26 cellular contexts compared by ENCODE assay signal in the genomic region with DNA sequence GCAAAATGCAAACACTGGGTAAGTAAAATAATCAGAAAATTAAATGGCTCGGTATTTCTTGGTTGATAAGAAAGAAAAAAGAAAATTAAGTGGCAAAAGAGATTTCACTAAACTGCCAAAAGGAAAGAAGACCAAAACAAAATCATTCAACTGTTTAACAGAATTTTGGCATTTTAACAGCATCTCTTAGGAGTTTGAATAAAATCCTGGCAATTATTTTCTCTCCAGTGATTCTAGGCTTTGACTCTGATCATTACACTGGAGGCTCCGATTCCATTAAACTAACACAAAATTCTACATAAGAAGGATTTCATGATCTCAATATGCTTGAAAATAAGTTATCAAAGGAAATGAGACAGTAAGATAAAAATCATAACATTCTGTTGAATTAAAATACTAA.
"Had no signal": no experiment of that assay in that cellular context is flagged by ENCODE, and none has a peak within 500 bp of the region (broad histone marks: within the 10 kb centered on the region; RNA-seq: fewer than 3 reads in every experiment).

No MANE protein-coding gene starts in this region.

- DNase-seq: heart left ventricle; hypothalamus; immature natural killer cell; kidney; left colon; left lung; naive B cell; natural killer cell; nephron progenitor cell; occipital lobe; right lobe of liver; stimulated activated CD4-positive, alpha-beta T cell treated with anti-CD3 and anti-CD28 coated beads, Interleukin-4, amount 100 ng/mL, for 24 hours; stimulated activated naive CD4-positive, alpha-beta T cell had no signal

- H3K4me3 ChIP-seq: heart left ventricle, left lung, lung, neural progenitor cell, right atrium auricular region, right lobe of liver, suprapubic skin, thoracic aorta, tibial nerve, vagina had no signal

- ATAC-seq: heart left ventricle; left colon; left lung; natural killer cell; right lobe of liver; stimulated activated effector memory CD8-positive, alpha-beta T cell treated with anti-CD3 and anti-CD28 coated beads, Interleukin-12 subunit alpha, Interleukin-12 subunit beta, amount 100 ng/mL, for 72 hours had no signal

- H3K4me1 ChIP-seq: left lung, neural progenitor cell, right atrium auricular region, right lobe of liver, suprapubic skin, tibial nerve, vagina had no signal

- H3K27me3 ChIP-seq: heart left ventricle, left lung, neural progenitor cell, neutrophil, right atrium auricular region, right lobe of liver, suprapubic skin, tibial nerve, vagina had no signal

- H3K4me1 Mint-ChIP-seq: memory B cell; naive B cell; nephron progenitor cell; neural progenitor cell; stimulated activated effector memory CD8-positive, alpha-beta T cell treated with anti-CD3 and anti-CD28 coated beads, Interleukin-12 subunit alpha, Interleukin-12 subunit beta, amount 100 ng/mL, for 72 hours had no signal

- H3K36me3 Mint-ChIP-seq: natural killer cell; stimulated activated effector memory CD8-positive, alpha-beta T cell treated with anti-CD3 and anti-CD28 coated beads, Interleukin-12 subunit alpha, Interleukin-12 subunit beta, amount 100 ng/mL, for 72 hours had no signal

- H3K4me3 Mint-ChIP-seq: immature natural killer cell; memory B cell; naive B cell; natural killer cell; nephron progenitor cell; neural progenitor cell; stimulated activated effector memory CD8-positive, alpha-beta T cell treated with anti-CD3 and anti-CD28 coated beads, Interleukin-12 subunit alpha, Interleukin-12 subunit beta, amount 100 ng/mL, for 72 hours; stimulated activated naive CD8-positive, alpha-beta T cell treated with anti-CD3 and anti-CD28 coated beads, Interleukin-15, Interleukin-2, amounts not matched to agents 100 ng/mL and 50 ng/mL, for 24 hours; type B pancreatic cell had no signal

- H3K9me3 ChIP-seq: left lung, neutrophil, right atrium auricular region, right lobe of liver, suprapubic skin, thoracic aorta, tibial nerve, vagina had no signal

- H3K27ac ChIP-seq: heart left ventricle, left lung, neural progenitor cell, neutrophil, right atrium auricular region, right lobe of liver, suprapubic skin, thoracic aorta, tibial nerve, vagina had no signal

- H3K9me3 Mint-ChIP-seq: immature natural killer cell; memory B cell; natural killer cell; stimulated activated effector memory CD8-positive, alpha-beta T cell treated with anti-CD3 and anti-CD28 coated beads, Interleukin-12 subunit alpha, Interleukin-12 subunit beta, amount 100 ng/mL, for 72 hours; stimulated activated naive CD8-positive, alpha-beta T cell treated with anti-CD3 and anti-CD28 coated beads, Interleukin-15, Interleukin-2, amounts not matched to agents 100 ng/mL and 50 ng/mL, for 24 hours had no signal

- H3K27ac Mint-ChIP-seq: immature natural killer cell; memory B cell; natural killer cell; nephron progenitor cell; neural progenitor cell; progenitor cell of endocrine pancreas; stimulated activated effector memory CD8-positive, alpha-beta T cell treated with anti-CD3 and anti-CD28 coated beads, Interleukin-12 subunit alpha, Interleukin-12 subunit beta, amount 100 ng/mL, for 72 hours; stimulated activated naive CD8-positive, alpha-beta T cell treated with anti-CD3 and anti-CD28 coated beads, Interleukin-15, Interleukin-2, amounts not matched to agents 100 ng/mL and 50 ng/mL, for 24 hours; type B pancreatic cell had no signal

- H3K36me3 ChIP-seq: neural progenitor cell, neutrophil, right atrium auricular region, right lobe of liver had no signal

- H3K27me3 Mint-ChIP-seq: memory B cell; naive B cell; progenitor cell of endocrine pancreas; stimulated activated naive CD8-positive, alpha-beta T cell treated with anti-CD3 and anti-CD28 coated beads, Interleukin-15, Interleukin-2, amounts not matched to agents 100 ng/mL and 50 ng/mL, for 24 hours; type B pancreatic cell had no signal
